8 cellular contexts compared by ENCODE assay signal in genomic region chr1:246567258-246568235, GRCh38. TPM values are rescaled to one million over a fixed set of nuclear protein-coding genes. Genes with fewer than 3 reads are reported as not detected.
DNase-seq lines count a peak whose midpoint lies in the region; ATAC-seq, FAIRE-seq and TF ChIP-seq lines count a peak whose summit lies in the region.

No MANE protein-coding gene starts in this region.

- H3K27me3 ChIP-seq in fibroblast of lung (ENCODE audit: control insufficient read depth, insufficient read depth, low read length): no peaks in the 10 kb centered on the region

- peak; percentile 51 for FAIRE-seq in TTC549 (lab: Jason Lieb, UNC)

- no peak for ATAC-seq in HG02973 (IDR thresholded peaks at IDR 0.05; ENCODE audit: unreplicated experiment)

- H3K4me3 ChIP-seq in fibroblast of lung (replicated peaks in 1 of 4; ENCODE audit: control extremely low read depth in 1 of 4, insufficient read depth in 1 of 4, low read depth in 3 of 4, low read length in 4 of 4): peak overlapping the region; percentile 82 to 98 (median 95)

- no peak overlapping the region for H2AFZ ChIP-seq in fibroblast of lung (ENCODE audit: low read length)

- peaks cover 12% of the 10 kb centered on the region for H3K9me3 Mint-ChIP-seq in HFFc6
- no peaks in the 10 kb centered on the region for H3K9me3 Mint-ChIP-seq in progenitor cell of endocrine pancreas (ENCODE audit: low read depth)

- H3K9me3 ChIP-seq in fibroblast of lung (ENCODE audit: control insufficient read depth, insufficient read depth, low read depth, low read length): no peaks in the 10 kb centered on the region

- H4K20me1 ChIP-seq in fibroblast of lung (ENCODE audit: control insufficient read depth, extremely low read depth, insufficient read depth, low read length): no peaks in the 10 kb centered on the region

- H3K4me3 Mint-ChIP-seq in HFFc6 (peak overlapping the region; percentile 99), progenitor cell of endocrine pancreas (ENCODE audit: low read depth) (peak overlapping the region; percentile 96)

- TF ChIP-seq CTCF in C4-2B (conservative IDR thresholded peaks at IDR 0.05): no peak
- TF ChIP-seq CTCF in HFFc6 (IDR thresholded peaks at IDR 0.05): no peak
- TF ChIP-seq CTCF in fibroblast of lung (conservative IDR thresholded peaks at IDR 0.05 in 1 of 2, IDR thresholded peaks at IDR 0.05 in 1 of 2; ENCODE audit: low read depth in 1 of 2, low read length in 2 of 2): no peak
- no peak for TF ChIP-seq CTCF in progenitor cell of endocrine pancreas (IDR thresholded peaks at IDR 0.05; ENCODE audit: unreplicated experiment)

- H3K27ac Mint-ChIP-seq in HFFc6: peak overlapping the region; percentile 95
- H3K27ac Mint-ChIP-seq in progenitor cell of endocrine pancreas: peak overlapping the region; percentile 96

- peak overlapping the region; percentile 82 for H3K4me2 ChIP-seq in fibroblast of lung (ENCODE audit: extremely low read depth, insufficient read depth, low read length)

- H3K4me1 Mint-ChIP-seq in HFFc6 (ENCODE audit: low read depth) (peaks cover 39% of the 10 kb centered on the region), progenitor cell of endocrine pancreas (ENCODE audit: low read depth) (peaks cover 23% of the 10 kb centered on the region)

- H3K36me3 Mint-ChIP-seq in HFFc6 (ENCODE audit: low read depth) (peaks cover 48% of the 10 kb centered on the region), progenitor cell of endocrine pancreas (ENCODE audit: insufficient read depth) (no peaks in the 10 kb centered on the region)

- H3K27ac ChIP-seq in C4-2B (peak overlapping the region; percentile 84), fibroblast of lung (ENCODE audit: insufficient read depth, low read length) (peak overlapping the region; percentile 97)

- DNase-seq in HFFc6 (peak; percentile 92), fibroblast of lung (ENCODE audit: low read depth in 2 of 2) (peak; percentile 65 to 89), progenitor cell of endocrine pancreas (ENCODE audit: low spot score, unreplicated experiment) (no peak)
- DNase-seq in effector CD8-positive, alpha-beta T cell (lab: John Stamatoyannopoulos, UW): no peak
- no peak for DNase-seq in NK-92 treated with Interleukin-12 subunit alpha and Interleukin-12 subunit beta, amount 100 ng/mL, for 24 hours (lab: John Stamatoyannopoulos, UW)

- H3K36me3 ChIP-seq in fibroblast of lung (ENCODE audit: control insufficient read depth, insufficient read depth, low read length): no peaks in the 10 kb centered on the region

- peaks cover 7% of the 10 kb centered on the region for H3K4me1 ChIP-seq in fibroblast of lung (ENCODE audit: control insufficient read depth, extremely low read depth, insufficient read depth, low read length)

- H3K79me2 ChIP-seq in fibroblast of lung (ENCODE audit: control insufficient read depth, insufficient read depth, low read length): peaks cover 79% of the 10 kb centered on the region

- peak overlapping the region; percentile 91 for H3K9ac ChIP-seq in fibroblast of lung (ENCODE audit: insufficient read depth, low read length)

- H3K27me3 Mint-ChIP-seq in HFFc6 (ENCODE audit: insufficient read depth) (peaks cover 3% of the 10 kb centered on the region), progenitor cell of endocrine pancreas (no peaks in the 10 kb centered on the region)

RNA-seq across cellular contexts. Expression of gene CNST, which starts 1.3 kb away (rescaled TPM):
- 10 to 100 TPM; 56.4 to 67.9 (median 59.6) TPM for total RNA-seq in HFFc6 (2021; fragmentation: NEBNext Ultra II Directional; extraction: Animal tissue kit (Norgen Biotek cat#: 25700))
- 20.0 and 26.9 TPM in 2 replicates for total RNA-seq in fibroblast of lung
- 20.2 and 33.9 TPM in 2 replicates for polyA plus RNA-seq in fibroblast of lung
- 12.6 and 18.7 TPM in 2 replicates for polyA plus RNA-seq in fibroblast of lung (2012)
- 5.6 and 11.3 TPM in 2 replicates for polyA minus RNA-seq in fibroblast of lung (ENCODE audit: low replicate concordance)
- total RNA-seq in progenitor cell of endocrine pancreas: 25.4 and 28.3 TPM in 2 replicates

RNA-seq across cellular contexts. Expression of gene TFB2M, which starts 1.5 kb away (rescaled TPM):
- total RNA-seq in HFFc6 (2021; fragmentation: NEBNext Ultra II Directional; extraction: Animal tissue kit (Norgen Biotek cat#: 25700)): 10 to 100 TPM; 21.2 to 25.0 (median 23.0) TPM
- total RNA-seq in fibroblast of lung (14.9 and 15.9 TPM in 2 replicates), progenitor cell of endocrine pancreas (11.6 and 12.4 TPM in 2 replicates)
- 20.1 and 22.3 TPM in 2 replicates for polyA plus RNA-seq in fibroblast of lung
- 12.9 and 14.7 TPM in 2 replicates for polyA plus RNA-seq in fibroblast of lung (2012)
- 0.94 and 1.4 TPM in 2 replicates for polyA minus RNA-seq in fibroblast of lung (ENCODE audit: low replicate concordance)

Comparison
In these comparisons a context has a peak if more than half of its experiments do, and no peak if none do; other contexts are left out.
1. DNase-seq: peak in HFFc6 (single experiment) and fibroblast of lung (2 of 2); none in progenitor cell of endocrine pancreas (single experiment), effector CD8-positive, alpha-beta T cell (single experiment) and NK-92 treated with Interleukin-12 subunit alpha and Interleukin-12 subunit beta, amount 100 ng/mL, for 24 hours (single experiment).